In genomic region chr10:11823122-11823988, GRCh38 we compare ENCODE assay signal across 8 cellular contexts. TPM values are rescaled to one million over a fixed set of nuclear protein-coding genes. Genes with fewer than 3 reads are reported as not detected.
A peak's percentile ranks its signal among the peaks of the same experiment; 100 is the strongest.
DNase-seq lines count a peak whose midpoint lies in the region; ATAC-seq and TF ChIP-seq lines count a peak whose summit lies in the region.

A gene with protein sequence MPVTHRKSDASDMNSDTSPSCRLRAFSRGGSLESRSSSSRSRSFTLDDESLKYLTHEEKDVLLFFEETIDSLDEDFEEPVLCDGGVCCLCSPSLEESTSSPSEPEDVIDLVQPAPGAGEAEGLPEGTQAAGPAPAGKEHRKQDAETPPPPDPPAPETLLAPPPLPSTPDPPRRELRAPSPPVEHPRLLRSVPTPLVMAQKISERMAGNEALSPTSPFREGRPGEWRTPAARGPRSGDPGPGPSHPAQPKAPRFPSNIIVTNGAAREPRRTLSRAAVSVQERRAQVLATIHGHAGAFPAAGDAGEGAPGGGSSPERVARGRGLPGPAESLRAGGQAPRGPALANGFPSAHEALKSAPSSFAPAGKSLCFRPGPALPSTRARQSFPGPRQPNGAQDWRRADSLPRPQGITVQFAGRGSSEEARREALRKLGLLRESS (plus strand): TSS chr10:11823356. CDS start chr10:11852078, 28,722 bp downstream.

- H3K36me3 Mint-ChIP-seq in activated B cell treated with CpG ODN at 0.5 μM for 24 hours (ENCODE audit: low read depth) (no peaks in the 10 kb centered on the region), memory B cell (peaks cover 1% of the 10 kb centered on the region)
- no peaks in the 10 kb centered on the region for H3K36me3 Mint-ChIP-seq in stimulated activated naive CD8-positive, alpha-beta T cell treated with anti-CD3 and anti-CD28 coated beads, Interleukin-15, Interleukin-2, amounts not matched to agents 100 ng/mL and 50 ng/mL, for 24 hours (ENCODE audit: low read depth)

- POLR2A ChIA-PET in activated B cell treated with CpG ODN at 0.5 μM for 24 hours (lab: Charles Lee) = no interaction called here

- DNase-seq in HuH-7 (ENCODE audit: low spot score) = peak; percentile 85
- peak; percentile 31 for DNase-seq in activated B cell treated with CpG ODN at 0.5 μM for 24 hours
- peak; percentile 66 for DNase-seq in ecto neural progenitor cell (ENCODE audit: low spot score)
- peak in 1 of 2 donors; percentile 24 for DNase-seq in memory B cell (ENCODE audit: low spot score in 2 of 2)
- DNase-seq in COR-L47 (lab: John Stamatoyannopoulos, UW) = no peak

- intact Hi-C loops in activated B cell treated with CpG ODN at 0.5 μM for 24 hours (cut with micrococcal nuclease) = no loop called here

- CTCF ChIA-PET in activated B cell treated with CpG ODN at 0.5 μM for 24 hours (lab: Charles Lee) = no interaction called here

- H3K27me3 Mint-ChIP-seq in activated B cell treated with CpG ODN at 0.5 μM for 24 hours = peaks cover 23% of the 10 kb centered on the region
- H3K27me3 Mint-ChIP-seq in memory B cell = peaks cover 23% of the 10 kb centered on the region
- H3K27me3 Mint-ChIP-seq in stimulated activated naive CD8-positive, alpha-beta T cell treated with anti-CD3 and anti-CD28 coated beads, Interleukin-15, Interleukin-2, amounts not matched to agents 100 ng/mL and 50 ng/mL, for 24 hours = peaks cover 49% of the 10 kb centered on the region

- ATAC-seq in activated B cell treated with CpG ODN at 0.5 μM for 24 hours (ENCODE audit: low read depth) = peak; percentile 73
- ATAC-seq in memory B cell (ENCODE audit: low read depth) = peak; percentile 77
- no peak for ATAC-seq in GM19463 (IDR thresholded peaks at IDR 0.05; ENCODE audit: unreplicated experiment)

- H3K9me3 Mint-ChIP-seq in activated B cell treated with CpG ODN at 0.5 μM for 24 hours = no peaks in the 10 kb centered on the region
- no peaks in the 10 kb centered on the region for H3K9me3 Mint-ChIP-seq in memory B cell
- no peaks in the 10 kb centered on the region for H3K9me3 Mint-ChIP-seq in stimulated activated naive CD8-positive, alpha-beta T cell treated with anti-CD3 and anti-CD28 coated beads, Interleukin-15, Interleukin-2, amounts not matched to agents 100 ng/mL and 50 ng/mL, for 24 hours

- H3K4me1 Mint-ChIP-seq in activated B cell treated with CpG ODN at 0.5 μM for 24 hours (peaks cover 8% of the 10 kb centered on the region), memory B cell (peaks cover 4% of the 10 kb centered on the region)
- peaks cover 13% of the 10 kb centered on the region for H3K4me1 Mint-ChIP-seq in stimulated activated naive CD8-positive, alpha-beta T cell treated with anti-CD3 and anti-CD28 coated beads, Interleukin-15, Interleukin-2, amounts not matched to agents 100 ng/mL and 50 ng/mL, for 24 hours (ENCODE audit: low read depth)

- H3K4me3 Mint-ChIP-seq in activated B cell treated with CpG ODN at 0.5 μM for 24 hours (peak within 1 kb of the TSS; percentile 66), memory B cell (peak within 1 kb of the TSS; percentile 60)
- peak within 1 kb of the TSS; percentile 81 for H3K4me3 Mint-ChIP-seq in stimulated activated naive CD8-positive, alpha-beta T cell treated with anti-CD3 and anti-CD28 coated beads, Interleukin-15, Interleukin-2, amounts not matched to agents 100 ng/mL and 50 ng/mL, for 24 hours

- no peak within 1 kb of the TSS for H3K27ac Mint-ChIP-seq in activated B cell treated with CpG ODN at 0.5 μM for 24 hours
- H3K27ac Mint-ChIP-seq in memory B cell = no peak within 1 kb of the TSS
- no peak within 1 kb of the TSS for H3K27ac Mint-ChIP-seq in stimulated activated naive CD8-positive, alpha-beta T cell treated with anti-CD3 and anti-CD28 coated beads, Interleukin-15, Interleukin-2, amounts not matched to agents 100 ng/mL and 50 ng/mL, for 24 hours

- TF ChIP-seq CTCF in GM12875 (IDR thresholded peaks at IDR 0.05; ENCODE audit: borderline replicate concordance, insufficient read depth, low read depth, low read length) = no peak
- TF ChIP-seq CTCF in activated B cell treated with CpG ODN at 0.5 μM for 24 hours (IDR thresholded peaks at IDR 0.05) = no peak

- H3K4me3 ChIP-seq in GM12875 (ENCODE audit: low read depth, low read length) = peak within 1 kb of the TSS; percentile 37

RNA-seq across cellular contexts. Expression of the gene that starts here (rescaled TPM):
- total RNA-seq in activated B cell treated with CpG ODN at 0.5 μM for 24 hours = 0.17 and 0.27 TPM in 2 replicates

Comparison
In these comparisons a context has a peak if more than half of its experiments do, and no peak if none do; other contexts are left out.
1. Peak in DNase-seq and ATAC-seq in activated B cell treated with CpG ODN at 0.5 μM for 24 hours; RNA of the gene not detected or under 1 TPM.